23 cellular contexts compared by ENCODE assay signal in the genomic region with DNA sequence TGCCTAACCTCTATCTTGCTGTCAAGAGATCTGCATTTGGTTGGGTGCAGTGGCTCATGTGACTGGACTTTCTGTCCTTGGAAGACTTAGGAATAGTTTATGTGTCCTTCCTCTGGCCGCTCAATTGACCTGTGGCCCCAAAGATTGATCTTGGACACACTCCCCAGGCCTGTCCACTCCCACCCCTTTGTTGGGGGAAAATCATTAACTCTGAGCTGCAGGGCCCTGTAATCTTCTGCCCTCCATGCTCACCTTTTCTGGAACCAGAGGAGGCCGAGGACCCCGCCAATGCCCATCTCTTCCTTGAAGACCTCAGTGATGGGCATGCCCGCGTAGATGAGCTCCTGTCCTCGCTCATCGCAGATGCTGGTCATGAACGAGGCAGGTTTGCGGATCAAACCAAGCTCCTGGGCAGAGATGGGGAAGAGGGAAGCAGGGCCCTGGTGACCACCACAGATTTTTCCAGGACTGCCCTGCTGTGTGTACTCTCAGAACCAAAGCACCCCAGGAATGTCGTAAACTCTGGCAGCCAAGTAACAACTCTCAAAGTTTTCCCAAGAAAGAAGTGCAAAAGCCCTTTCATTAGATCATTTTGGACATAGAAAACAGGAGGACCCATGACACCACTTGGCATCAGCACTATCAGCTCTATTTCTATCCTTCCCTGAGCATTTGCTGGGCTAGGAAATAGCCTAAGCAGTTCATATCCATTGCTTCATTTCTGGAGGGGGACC. TPM values are rescaled to one million over a fixed set of nuclear protein-coding genes. Genes with fewer than 3 reads are reported as not detected.
DNase-seq lines count a peak whose midpoint lies in the region; ATAC-seq, FAIRE-seq and TF ChIP-seq lines count a peak whose summit lies in the region.
"Had no signal": no experiment of that assay in that cellular context is flagged by ENCODE, and none has a peak within 500 bp of the region (broad histone marks: within the 10 kb centered on the region; RNA-seq: fewer than 3 reads in every experiment).

No MANE protein-coding gene starts in this region.

- H3K9me3 ChIP-seq in trophoblast cell (ENCODE audit: insufficient read depth, low read depth, low read length) = peaks cover 2% of the 10 kb centered on the region
- H3K9me3 ChIP-seq in small intestine (ENCODE audit: control insufficient read depth, low read depth) = no peaks in the 10 kb centered on the region
- H3K9me3 ChIP-seq: A549, SJSA1 had no signal

- no peak overlapping the region for H4K8ac ChIP-seq in trophoblast cell (ENCODE audit: low read depth, low read length)

- no peak overlapping the region for H3K4me2 ChIP-seq in trophoblast cell (ENCODE audit: low read length)
- H3K4me2 ChIP-seq: A549, KMS-11 had no signal

- H3K27me3 ChIP-seq in bronchial epithelial cell (ENCODE audit: control insufficient read depth, insufficient read depth, low read length) (no peaks in the 10 kb centered on the region), trophoblast cell (ENCODE audit: insufficient read depth, low read length) (no peaks in the 10 kb centered on the region), small intestine (ENCODE audit: control insufficient read depth in 2 of 2, insufficient read depth in 2 of 2, low read length in 2 of 2) (no peaks in the 10 kb centered on the region)
- H3K27me3 ChIP-seq: SJSA1 had no signal

- H3K79me2 ChIP-seq in trophoblast cell (ENCODE audit: control insufficient read depth, insufficient read depth, low read length, poor library complexity) = no peaks in the 10 kb centered on the region

- DNase-seq in AG09309 (ENCODE audit: low read depth) = peak; percentile 3
- peak; percentile 23 for DNase-seq in GM04504 (ENCODE audit: low read depth)
- no peak for DNase-seq in bronchial epithelial cell (ENCODE audit: low read depth)
- no peak for DNase-seq in trophoblast cell
- DNase-seq in NCI-H1436 (lab: John Stamatoyannopoulos, UW) = no peak
- no peak for DNase-seq in UCSD-AML1 (lab: John Stamatoyannopoulos, UW; ENCODE audit: unreplicated experiment)
- DNase-seq in small intestine = no peak
- DNase-seq: AML-193, DMS 273 treated with DMSO at 0.1 percent for 48 hours, HCEC 1CT, NCI-H1048, NCI-H146, NCI-H2081 treated with DMSO at 0.1 percent for 48 hours, NCI-H510A treated with DMSO at 0.1 percent for 48 hours, NCI-H82, PC-3 had no signal

- no peaks in the 10 kb centered on the region for H3K4me1 ChIP-seq in trophoblast cell (ENCODE audit: control insufficient read depth in 1 of 2, insufficient read depth in 2 of 2, low read length in 2 of 2)
- no peaks in the 10 kb centered on the region for H3K4me1 ChIP-seq in small intestine (ENCODE audit: control insufficient read depth in 2 of 2, insufficient read depth in 1 of 2, low read depth in 1 of 2, low read length in 1 of 2)
- H3K4me1 ChIP-seq: SJSA1 had no signal

- no peak overlapping the region for H2AK5ac ChIP-seq in trophoblast cell (ENCODE audit: low read length)

- H3K36me3 ChIP-seq in bronchial epithelial cell (ENCODE audit: control insufficient read depth, insufficient read depth, low read length) (peaks cover 25% of the 10 kb centered on the region), trophoblast cell (ENCODE audit: control insufficient read depth in 1 of 2, insufficient read depth in 2 of 2, low read length in 2 of 2) (peaks cover 58 to 67% of the 10 kb centered on the region in 2 experiments), small intestine (ENCODE audit: control insufficient read depth in 2 of 2, insufficient read depth in 2 of 2, low read length in 2 of 2) (peaks cover 12 to 19% of the 10 kb centered on the region in 2 donors)

- WGBS in trophoblast cell (ENCODE audit: extremely low coverage, insufficient coverage, insufficient read length) = no CpG with 5 or more reads among the region's 10 CpGs
- WGBS in small intestine, 3 donors = 96 to 98% (median 97%) methylated on average over 10 of the region's 10 CpGs

- no peak overlapping the region for H3K9ac ChIP-seq in trophoblast cell (ENCODE audit: low read length)
- H3K9ac ChIP-seq: KMS-11 had no signal

- no peak overlapping the region for H3K4me3 ChIP-seq in AG09309 (ENCODE audit: control insufficient read depth, low read depth, low read length)
- no peak overlapping the region for H3K4me3 ChIP-seq in bronchial epithelial cell (ENCODE audit: low read depth, low read length)
- H3K4me3 ChIP-seq in trophoblast cell (ENCODE audit: low read depth, low read length) = peak overlapping the region; percentile 26
- H3K4me3 ChIP-seq in small intestine (ENCODE audit: low read depth in 1 of 2, low read length in 2 of 2) = no peak overlapping the region
- H3K4me3 ChIP-seq: A549, SJSA1 had no signal

- H4K91ac ChIP-seq in trophoblast cell (ENCODE audit: low read depth, low read length) = no peak overlapping the region

- no peak for ATAC-seq in esophagus mucosa
- ATAC-seq: A549, PC-3 had no signal

- no peak overlapping the region for H2BK120ac ChIP-seq in trophoblast cell (ENCODE audit: insufficient read depth, low read length, poor library complexity)

- no peak overlapping the region for H2AFZ ChIP-seq in trophoblast cell (ENCODE audit: insufficient read depth, low read length, poor library complexity)

- H3K79me1 ChIP-seq in trophoblast cell (ENCODE audit: low read length) = no peaks in the 10 kb centered on the region

- no peak overlapping the region for H3K14ac ChIP-seq in trophoblast cell (ENCODE audit: low read length)

- no peak overlapping the region for H3K4ac ChIP-seq in trophoblast cell (ENCODE audit: low read depth, low read length)

- H2BK12ac ChIP-seq in trophoblast cell (ENCODE audit: low read length) = no peak overlapping the region

- no peak overlapping the region for H3K18ac ChIP-seq in trophoblast cell (ENCODE audit: low read length)

- FAIRE-seq in bronchial epithelial cell (lab: Jason Lieb, UNC) = peak; percentile 13
- no peak for FAIRE-seq in small intestine (lab: Jason Lieb, UNC)
- FAIRE-seq: A549, GM19239 had no signal

- TF ChIP-seq CTCF in AG09309 (IDR thresholded peaks at IDR 0.05; ENCODE audit: control insufficient read depth, insufficient read depth, low read depth, low read length, missing control alignments) (no peak), bronchial epithelial cell (IDR thresholded peaks at IDR 0.05; ENCODE audit: insufficient read depth, low read length, severe bottlenecking) (no peak)

- no peak overlapping the region for H2BK5ac ChIP-seq in trophoblast cell (ENCODE audit: low read depth, low read length, poor library complexity)

- no peak overlapping the region for H4K12ac ChIP-seq in trophoblast cell (ENCODE audit: low read depth, low read length)

- no peak overlapping the region for H3K27ac ChIP-seq in trophoblast cell (ENCODE audit: low read depth, low read length)
- H3K27ac ChIP-seq in small intestine (ENCODE audit: low read depth in 1 of 2, low read length in 1 of 2) = no peak overlapping the region
- H3K27ac ChIP-seq: A549, KMS-11, SJSA1 had no signal

- H3K23ac ChIP-seq in trophoblast cell (ENCODE audit: low read length) = no peak overlapping the region

RNA-seq across cellular contexts. Expression of a gene that starts 8.5 kb away (rescaled TPM):
- 31.0 and 33.2 TPM in 2 replicates for total RNA-seq in bronchial epithelial cell
- polyA plus RNA-seq in trophoblast cell (2013) = 5.1 and 5.2 TPM in 2 replicates
- 6.8 TPM for total RNA-seq in esophagus mucosa
- 1 to 10 TPM in 1 of 3 donors, not detected in 2; 1.7 TPM for polyA plus RNA-seq in small intestine

RNA-seq across cellular contexts. Expression of a gene that starts 36.1 kb away (rescaled TPM):
- under 0.01 and 0.13 TPM in 2 replicates for total RNA-seq in bronchial epithelial cell
- 0.03 and 0.05 TPM in 2 replicates for polyA plus RNA-seq in trophoblast cell (2013)
- total RNA-seq in esophagus mucosa = 0.32 TPM
- under 1 TPM in 1 of 3 donors, not detected in 2; 0.15 TPM for polyA plus RNA-seq in small intestine
- total RNA-seq: MCF 10A, PC-3, SJSA1 had no signal
- polyA plus RNA-seq: CD14-positive monocyte had no signal

RNA-seq across cellular contexts. Expression of a gene that starts 37.7 kb away (rescaled TPM):
- 81.2 and 124 TPM in 2 replicates for total RNA-seq in bronchial epithelial cell
- 45.0 and 48.0 TPM in 2 replicates for polyA plus RNA-seq in trophoblast cell (2013)
- total RNA-seq in esophagus mucosa = 22.8 TPM
- 10 to 100 TPM; 10.5 to 36.0 (median 21.3) TPM for polyA plus RNA-seq in small intestine

RNA-seq across cellular contexts. Expression of a gene that starts 45.0 kb away (rescaled TPM):
- total RNA-seq in bronchial epithelial cell = 78.5 and 121 TPM in 2 replicates
- polyA plus RNA-seq in trophoblast cell (2013) = 147 TPM in 2 replicates
- total RNA-seq in esophagus mucosa = 161 TPM
- 10 to 100 TPM; 44.0 to 55.6 (median 53.2) TPM for polyA plus RNA-seq in small intestine

RNA-seq across cellular contexts. Expression of a gene that starts 56.7 kb away (rescaled TPM):
- total RNA-seq in bronchial epithelial cell = 0.13 and 0.26 TPM in 2 replicates
- 0.74 and 0.75 TPM in 2 replicates for polyA plus RNA-seq in trophoblast cell (2013)
- total RNA-seq in esophagus mucosa = not detected
- polyA plus RNA-seq in small intestine = under 1 TPM in 1 of 3 donors, not detected in 2; 0.28 TPM
- total RNA-seq: SJSA1 had no signal

Comparison
In these comparisons a context has a peak if more than half of its experiments do, and no peak if none do; other contexts are left out.
1. DNase-seq: peak in AG09309 (single experiment) and GM04504 (single experiment); none in bronchial epithelial cell (single experiment), trophoblast cell (0 of 2), NCI-H1436 (single experiment), UCSD-AML1 (single experiment) and small intestine (single experiment).